Comparison of ENCODE assay signal across 8 cellular contexts in genomic region chr16:14310519-14310991, GRCh38.
DNase-seq lines count a peak whose midpoint lies in the region; ATAC-seq and TF ChIP-seq lines count a peak whose summit lies in the region.

No MANE protein-coding gene starts in this region.

- no peak overlapping the region for H2AFZ ChIP-seq in SK-N-SH (ENCODE audit: low read depth)

- in situ Hi-C loops in brain microvascular endothelial cell (cut with HindIII; ENCODE audit: low pct_ligation_motif_present, low sequenced_read_pairs) = no loop called here

- no peaks in the 10 kb centered on the region for H3K9me2 ChIP-seq in SK-N-SH

- ATAC-seq in SK-N-SH treated with all-trans-retinoic acid at 6 μM for 48 hours (no peak), HG03135 (IDR thresholded peaks at IDR 0.05; ENCODE audit: unreplicated experiment) (peak; percentile 47)

- H3K27ac ChIP-seq in SK-N-SH (ENCODE audit: low read depth in 2 of 2, low read length in 1 of 2) = no peak overlapping the region
- H3K27ac ChIP-seq in brain microvascular endothelial cell = no peak overlapping the region

- peaks cover 6% of the 10 kb centered on the region for H3F3A ChIP-seq in SK-N-SH (replicated peaks; ENCODE audit: insufficient read depth)

- no peak for TF ChIP-seq RAD21 in SK-N-SH (IDR thresholded peaks at IDR 0.05; ENCODE audit: low read length)

- TF ChIP-seq EP300 in SK-N-SH (IDR thresholded peaks at IDR 0.05; ENCODE audit: borderline replicate concordance in 1 of 2, low read depth in 1 of 2, low read length in 1 of 2) = no peak

- DNase-seq in SK-N-SH (peak; percentile 44), brain microvascular endothelial cell (no peak), NOMO-1 treated with DMSO at 0.1 percent for 48 hours (lab: John Stamatoyannopoulos, UW; ENCODE audit: unreplicated experiment) (no peak), NCI-H510A (lab: John Stamatoyannopoulos, UW) (no peak), NCI-H187 treated with DMSO at 0.1 percent for 48 hours (lab: John Stamatoyannopoulos, UW) (no peak)

- H3K9me3 ChIP-seq in SK-N-SH (no peaks in the 10 kb centered on the region), skeletal muscle satellite cell (replicated peaks; ENCODE audit: low read length) (no peaks in the 10 kb centered on the region)

- TF ChIP-seq CTCF in SK-N-SH (IDR thresholded peaks at IDR 0.05) (no peak), brain microvascular endothelial cell (IDR thresholded peaks at IDR 0.05; ENCODE audit: low read depth, low read length, missing control alignments) (peak; percentile 40)

- POLR2A ChIA-PET in SK-N-SH (lab: Yijun Ruan, JAX) = no interaction called here

- peaks cover 96% of the 10 kb centered on the region for H3K79me2 ChIP-seq in SK-N-SH (ENCODE audit: insufficient read depth)

- no peaks in the 10 kb centered on the region for H3K36me3 ChIP-seq in SK-N-SH (replicated peaks in 1 of 2; ENCODE audit: control insufficient read depth in 1 of 2, insufficient read depth in 2 of 2, low read length in 1 of 2)
- H3K36me3 ChIP-seq in brain microvascular endothelial cell (replicated peaks) = no peaks in the 10 kb centered on the region
- no peaks in the 10 kb centered on the region for H3K36me3 ChIP-seq in skeletal muscle satellite cell (ENCODE audit: insufficient read depth, low read length)

- 59% methylated on average over 4 of the region's 10 CpGs for WGBS in SK-N-SH (ENCODE audit: low lambda C conversion rate)

- CTCF ChIA-PET in SK-N-SH (lab: Yijun Ruan, JAX) = interaction anchor here (0.6 to 2.0 kb wide), 5 partner anchors 9 to 216 kb away, joined by 3 to 6 read pairs (median 4); no protein-coding TSS in a partner anchor

- no peak overlapping the region for H3K4me3 ChIP-seq in SK-N-SH (ENCODE audit: low read depth in 2 of 2, low read length in 1 of 2)
- H3K4me3 ChIP-seq in brain microvascular endothelial cell (ENCODE audit: low read depth, low read length) = no peak overlapping the region
- peak overlapping the region; percentile 12 for H3K4me3 ChIP-seq in skeletal muscle satellite cell (ENCODE audit: low read length)

- peaks cover 57% of the 10 kb centered on the region for H4K20me1 ChIP-seq in SK-N-SH (ENCODE audit: insufficient read depth)

- H3K9ac ChIP-seq in SK-N-SH (no peak overlapping the region), skeletal muscle satellite cell (ENCODE audit: low read depth, low read length) (peak overlapping the region; percentile 44)

- H3K4me2 ChIP-seq in SK-N-SH (no peak overlapping the region), skeletal muscle satellite cell (ENCODE audit: low read length) (peak overlapping the region; percentile 81)

- H3K4me1 ChIP-seq in SK-N-SH (ENCODE audit: control insufficient read depth in 1 of 2, insufficient read depth in 2 of 2, low read depth in 1 of 2, low read length in 1 of 2) = peaks cover 16 to 22% of the 10 kb centered on the region in 2 experiments
- H3K4me1 ChIP-seq in skeletal muscle satellite cell (ENCODE audit: control insufficient read depth, insufficient read depth, low read length) = peaks cover 58% of the 10 kb centered on the region

- H3K27me3 ChIP-seq in SK-N-SH (ENCODE audit: insufficient read depth) = no peaks in the 10 kb centered on the region
- no peaks in the 10 kb centered on the region for H3K27me3 ChIP-seq in brain microvascular endothelial cell (replicated peaks)
- no peaks in the 10 kb centered on the region for H3K27me3 ChIP-seq in skeletal muscle satellite cell (ENCODE audit: control insufficient read depth, insufficient read depth, low read length)

TF ChIP-seq in SK-N-SH, 30 proteins besides CTCF, POLR2A, EP300 and RAD21 (continues in another document):
- TF ChIP-seq YY1 (IDR thresholded peaks at IDR 0.05; ENCODE audit: low read depth) (no peak), ELF1 (IDR thresholded peaks at IDR 0.05) (no peak), TAF1 (IDR thresholded peaks at IDR 0.05; ENCODE audit: borderline replicate concordance, low read depth, low read length) (no peak), GABPA (IDR thresholded peaks at IDR 0.05; ENCODE audit: low read depth) (no peak), RFX5 (IDR thresholded peaks at IDR 0.05; ENCODE audit: low read length) (no peak), JUND (IDR thresholded peaks at IDR 0.05) (no peak), GATA2 (CRISPR knock-in tag; IDR thresholded peaks at IDR 0.05) (no peak), FOXM1 (IDR thresholded peaks at IDR 0.05; ENCODE audit: low read depth) (no peak)
- TF ChIP-seq, protein P1, sequence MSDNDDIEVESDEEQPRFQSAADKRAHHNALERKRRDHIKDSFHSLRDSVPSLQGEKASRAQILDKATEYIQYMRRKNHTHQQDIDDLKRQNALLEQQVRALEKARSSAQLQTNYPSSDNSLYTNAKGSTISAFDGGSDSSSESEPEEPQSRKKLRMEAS (IDR thresholded peaks at IDR 0.05; ENCODE audit: low read depth) = no peak
- TF ChIP-seq, protein P2, sequence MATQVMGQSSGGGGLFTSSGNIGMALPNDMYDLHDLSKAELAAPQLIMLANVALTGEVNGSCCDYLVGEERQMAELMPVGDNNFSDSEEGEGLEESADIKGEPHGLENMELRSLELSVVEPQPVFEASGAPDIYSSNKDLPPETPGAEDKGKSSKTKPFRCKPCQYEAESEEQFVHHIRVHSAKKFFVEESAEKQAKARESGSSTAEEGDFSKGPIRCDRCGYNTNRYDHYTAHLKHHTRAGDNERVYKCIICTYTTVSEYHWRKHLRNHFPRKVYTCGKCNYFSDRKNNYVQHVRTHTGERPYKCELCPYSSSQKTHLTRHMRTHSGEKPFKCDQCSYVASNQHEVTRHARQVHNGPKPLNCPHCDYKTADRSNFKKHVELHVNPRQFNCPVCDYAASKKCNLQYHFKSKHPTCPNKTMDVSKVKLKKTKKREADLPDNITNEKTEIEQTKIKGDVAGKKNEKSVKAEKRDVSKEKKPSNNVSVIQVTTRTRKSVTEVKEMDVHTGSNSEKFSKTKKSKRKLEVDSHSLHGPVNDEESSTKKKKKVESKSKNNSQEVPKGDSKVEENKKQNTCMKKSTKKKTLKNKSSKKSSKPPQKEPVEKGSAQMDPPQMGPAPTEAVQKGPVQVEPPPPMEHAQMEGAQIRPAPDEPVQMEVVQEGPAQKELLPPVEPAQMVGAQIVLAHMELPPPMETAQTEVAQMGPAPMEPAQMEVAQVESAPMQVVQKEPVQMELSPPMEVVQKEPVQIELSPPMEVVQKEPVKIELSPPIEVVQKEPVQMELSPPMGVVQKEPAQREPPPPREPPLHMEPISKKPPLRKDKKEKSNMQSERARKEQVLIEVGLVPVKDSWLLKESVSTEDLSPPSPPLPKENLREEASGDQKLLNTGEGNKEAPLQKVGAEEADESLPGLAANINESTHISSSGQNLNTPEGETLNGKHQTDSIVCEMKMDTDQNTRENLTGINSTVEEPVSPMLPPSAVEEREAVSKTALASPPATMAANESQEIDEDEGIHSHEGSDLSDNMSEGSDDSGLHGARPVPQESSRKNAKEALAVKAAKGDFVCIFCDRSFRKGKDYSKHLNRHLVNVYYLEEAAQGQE (IDR thresholded peaks at IDR 0.05; ENCODE audit: low read depth, low read length) = no peak

TF ChIP-seq in SK-N-SH treated with all-trans-retinoic acid at 6 μM for 48 hours, 23 proteins besides CTCF, POLR2A, EP300 and RAD21:
- TF ChIP-seq GLIS3 (CRISPR knock-in tag; IDR thresholded peaks at IDR 0.05) (no peak), POU6F1 (CRISPR knock-in tag; IDR thresholded peaks at IDR 0.05; ENCODE audit: borderline replicate concordance, low read depth) (no peak)
- TF ChIP-seq, protein P3, sequence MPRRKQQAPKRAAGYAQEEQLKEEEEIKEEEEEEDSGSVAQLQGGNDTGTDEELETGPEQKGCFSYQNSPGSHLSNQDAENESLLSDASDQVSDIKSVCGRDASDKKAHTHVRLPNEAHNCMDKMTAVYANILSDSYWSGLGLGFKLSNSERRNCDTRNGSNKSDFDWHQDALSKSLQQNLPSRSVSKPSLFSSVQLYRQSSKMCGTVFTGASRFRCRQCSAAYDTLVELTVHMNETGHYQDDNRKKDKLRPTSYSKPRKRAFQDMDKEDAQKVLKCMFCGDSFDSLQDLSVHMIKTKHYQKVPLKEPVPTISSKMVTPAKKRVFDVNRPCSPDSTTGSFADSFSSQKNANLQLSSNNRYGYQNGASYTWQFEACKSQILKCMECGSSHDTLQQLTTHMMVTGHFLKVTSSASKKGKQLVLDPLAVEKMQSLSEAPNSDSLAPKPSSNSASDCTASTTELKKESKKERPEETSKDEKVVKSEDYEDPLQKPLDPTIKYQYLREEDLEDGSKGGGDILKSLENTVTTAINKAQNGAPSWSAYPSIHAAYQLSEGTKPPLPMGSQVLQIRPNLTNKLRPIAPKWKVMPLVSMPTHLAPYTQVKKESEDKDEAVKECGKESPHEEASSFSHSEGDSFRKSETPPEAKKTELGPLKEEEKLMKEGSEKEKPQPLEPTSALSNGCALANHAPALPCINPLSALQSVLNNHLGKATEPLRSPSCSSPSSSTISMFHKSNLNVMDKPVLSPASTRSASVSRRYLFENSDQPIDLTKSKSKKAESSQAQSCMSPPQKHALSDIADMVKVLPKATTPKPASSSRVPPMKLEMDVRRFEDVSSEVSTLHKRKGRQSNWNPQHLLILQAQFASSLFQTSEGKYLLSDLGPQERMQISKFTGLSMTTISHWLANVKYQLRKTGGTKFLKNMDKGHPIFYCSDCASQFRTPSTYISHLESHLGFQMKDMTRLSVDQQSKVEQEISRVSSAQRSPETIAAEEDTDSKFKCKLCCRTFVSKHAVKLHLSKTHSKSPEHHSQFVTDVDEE (CRISPR knock-in tag; IDR thresholded peaks at IDR 0.05) = no peak
TF ChIP-seq in SK-N-SH treated with all-trans-retinoic acid at 6 μM for 48 hours: peak in this region for 0.
